Comparison of ENCODE assay signal across 8 cellular contexts in genomic region chr9:93576296-93577044, GRCh38. TPM values are rescaled to one million over a fixed set of nuclear protein-coding genes. Genes with fewer than 3 reads are reported as not detected.
DNase-seq lines count a peak whose midpoint lies in the region; ATAC-seq and TF ChIP-seq lines count a peak whose summit lies in the region.

Gene PHF2, plus strand, starts transcription at chr9:93576584. Its CDS starts 190 bp downstream, at chr9:93576774.

- H3K4me1 ChIP-seq in mucosa of descending colon (ENCODE audit: low read depth) = peaks cover 22% of the 10 kb centered on the region
- peaks cover 22% of the 10 kb centered on the region for H3K4me1 ChIP-seq in thymus (ENCODE audit: control insufficient read depth, insufficient read depth, low read length)

- H3K27me3 Mint-ChIP-seq in endothelial cell (ENCODE audit: unreplicated experiment) = peaks cover 17% of the 10 kb centered on the region

- no peaks in the 10 kb centered on the region for H3K9me3 Mint-ChIP-seq in endothelial cell (ENCODE audit: unreplicated experiment)

- H3K36me3 Mint-ChIP-seq in endothelial cell (ENCODE audit: low read depth, unreplicated experiment) = peaks cover 12% of the 10 kb centered on the region

- 1% methylated on average over 134 of the region's 134 CpGs for WGBS in thymus

- H3K4me1 Mint-ChIP-seq in endothelial cell (ENCODE audit: unreplicated experiment) = peaks cover 16% of the 10 kb centered on the region

- H3K9me3 ChIP-seq in mucosa of descending colon = no peaks in the 10 kb centered on the region
- H3K9me3 ChIP-seq in thymus (ENCODE audit: control insufficient read depth) = no peaks in the 10 kb centered on the region

- H3K4me3 Mint-ChIP-seq in endothelial cell (ENCODE audit: unreplicated experiment) = peak within 1 kb of the TSS; percentile 94

- DNase-seq in NCI-H2227 (lab: John Stamatoyannopoulos, UW; ENCODE audit: unreplicated experiment) (peak; percentile 33), NCI-H2227 treated with DMSO at 0.1 percent for 48 hours (lab: John Stamatoyannopoulos, UW) (no peak), endothelial cell (ENCODE audit: low spot score) (no peak), mucosa of descending colon (no peak)
- peak; percentile 50 for DNase-seq in activated CD4-positive, CD25-positive, alpha-beta regulatory T cell treated with anti-CD3 and anti-CD28 coated beads, Interleukin-2, amount 50 U/mL, for 72 hours

- ATAC-seq in HG03521 (IDR thresholded peaks at IDR 0.05; ENCODE audit: unreplicated experiment) (peak; percentile 39), mucosa of descending colon (peak; percentile 54), HG03378 (IDR thresholded peaks at IDR 0.05; ENCODE audit: unreplicated experiment) (no peak)

- H3K27me3 ChIP-seq in thymus (ENCODE audit: control insufficient read depth, insufficient read depth) = no peaks in the 10 kb centered on the region

- peak within 1 kb of the TSS; percentile 84 for H3K27ac ChIP-seq in thymus (ENCODE audit: low read depth)

- intact Hi-C loops in mucosa of descending colon (cut with DNase I, micrococcal nuclease) = no loop called here

- H3K27ac Mint-ChIP-seq in endothelial cell (ENCODE audit: unreplicated experiment) = peak within 1 kb of the TSS; percentile 74

- H3K4me3 ChIP-seq in mucosa of descending colon (peak within 1 kb of the TSS; percentile 74), thymus (ENCODE audit: low read length) (peak within 1 kb of the TSS; percentile 75)

- H3K36me3 ChIP-seq in mucosa of descending colon (ENCODE audit: low read depth) (no peaks in the 10 kb centered on the region), thymus (ENCODE audit: control insufficient read depth, insufficient read depth) (no peaks in the 10 kb centered on the region)

- no peak for TF ChIP-seq CTCF in endothelial cell (IDR thresholded peaks at IDR 0.05; ENCODE audit: unreplicated experiment)
- TF ChIP-seq CTCF in mucosa of descending colon (IDR thresholded peaks at IDR 0.05) = no peak

RNA-seq across cellular contexts. Expression of gene PHF2, which starts in this region (rescaled TPM):
- total RNA-seq in endothelial cell (ENCODE audit: unreplicated experiment) (20.9 TPM), mucosa of descending colon (10 to 100 TPM; 19.1 to 42.9 (median 21.7) TPM)
- polyA plus RNA-seq in thymus = 26.8 TPM

Comparison
In these comparisons a context has a peak if more than half of its experiments do, and no peak if none do; other contexts are left out.
1. DNase-seq: peak in NCI-H2227 (single experiment) and activated CD4-positive, CD25-positive, alpha-beta regulatory T cell treated with anti-CD3 and anti-CD28 coated beads, Interleukin-2, amount 50 U/mL, for 72 hours (single experiment); none in NCI-H2227 treated with DMSO at 0.1 percent for 48 hours (single experiment), endothelial cell (single experiment) and mucosa of descending colon (0 of 3).